In genomic region chr2:241844831-241845578, GRCh38 we compare ENCODE assay signal across 9 cellular contexts. TPM values are rescaled to one million over a fixed set of nuclear protein-coding genes. Genes with fewer than 3 reads are reported as not detected.
DNase-seq lines count a peak whose midpoint lies in the region; ATAC-seq, FAIRE-seq and TF ChIP-seq lines count a peak whose summit lies in the region.
"Had no signal": no experiment of that assay in that cellular context is flagged by ENCODE, and none has a peak within 500 bp of the region (broad histone marks: within the 10 kb centered on the region; RNA-seq: fewer than 3 reads in every experiment).

No MANE protein-coding gene starts in this region.

- H4K20me1 ChIP-seq in KMS-11 (ENCODE audit: insufficient read depth): no peaks in the 10 kb centered on the region
- H4K20me1 ChIP-seq in H1 (replicated peaks in 1 of 2; ENCODE audit: control insufficient read depth in 1 of 2, insufficient read depth in 2 of 2, low read length in 2 of 2): no peaks in the 10 kb centered on the region
- no peaks in the 10 kb centered on the region for H4K20me1 ChIP-seq in PC-9 (ENCODE audit: insufficient read depth)

- no peak for FAIRE-seq in H1 (lab: Jason Lieb, UNC)
- FAIRE-seq in small intestine (lab: Jason Lieb, UNC): no peak

- H3K79me2 ChIP-seq in KMS-11 (ENCODE audit: insufficient read depth, low read depth) (no peaks in the 10 kb centered on the region), H1 (ENCODE audit: control insufficient read depth in 1 of 2, insufficient read depth in 2 of 2, low read length in 2 of 2) (no peaks in the 10 kb centered on the region), PC-9 (ENCODE audit: low read depth) (no peaks in the 10 kb centered on the region)

- H3K79me1 ChIP-seq in H1 (ENCODE audit: low read depth, low read length): no peaks in the 10 kb centered on the region

- TF ChIP-seq CTCF in KMS-11 (conservative IDR thresholded peaks at IDR 0.05; ENCODE audit: low read depth, low read length): no peak
- no peak for TF ChIP-seq CTCF in H1 (IDR thresholded peaks at IDR 0.05; ENCODE audit: control extremely low read depth in 1 of 3, insufficient read depth in 1 of 3, low read depth in 1 of 3, low read length in 3 of 3)
- TF ChIP-seq CTCF in PC-9 (conservative IDR thresholded peaks at IDR 0.05): no peak
- no peak for TF ChIP-seq CTCF in omental fat pad (IDR thresholded peaks at IDR 0.05)

- no peak overlapping the region for H3K23ac ChIP-seq in H1 (ENCODE audit: insufficient read length)

- no peak for TF ChIP-seq EP300 in H1 (IDR thresholded peaks at IDR 0.05; ENCODE audit: borderline replicate concordance in 1 of 2, low read depth in 2 of 2, low read length in 2 of 2)

- CTCF ChIA-PET in CD8-positive, alpha-beta memory T cell (lab: Charles Lee): interaction anchor here (0.8 to 2.0 kb wide), 9 partner anchors 10 to 147 kb away, joined by 3 to 8 read pairs (median 4); no protein-coding TSS in a partner anchor
- CTCF ChIA-PET in H1 (lab: Charles Lee; ENCODE audit: partially characterized antibody) (interaction anchor here (1.2 to 2.5 kb wide), 5 partner anchors 9 to 33 kb away, joined by 3 to 8 read pairs (median 3); no protein-coding TSS in a partner anchor), PC-9 (lab: Charles Lee) (no interaction called here)

- ATAC-seq in omental fat pad (ENCODE audit: low FRiP score): no peak

- H4K5ac ChIP-seq in H1 (ENCODE audit: insufficient read length, low read depth, low read length): no peak overlapping the region

- H2AFZ ChIP-seq in KMS-11 (ENCODE audit: low read depth) (no peak overlapping the region), H1 (ENCODE audit: low read length) (no peak overlapping the region), PC-9 (no peak overlapping the region)

- no peak overlapping the region for H2BK15ac ChIP-seq in H1 (ENCODE audit: low read length)

- H3K4me2 ChIP-seq in KMS-11 (peak overlapping the region; percentile 25; the same call in 1 of the 2 replicates), H1 (ENCODE audit: insufficient read depth in 1 of 2, low read depth in 2 of 2, low read length in 2 of 2) (0 out of 4 replicates have a peak overlapping the region, but pooled peaks of 1 of the 2 experiments have one; percentile 40), PC-9 (no peak overlapping the region)

- H2BK120ac ChIP-seq in H1 (replicated peaks; ENCODE audit: low read depth, low read length): no peak overlapping the region

- no peak for DNase-seq in CD8-positive, alpha-beta memory T cell
- peak in 1 of 2 experiments; percentile 41 for DNase-seq in H1 (ENCODE audit: low read depth in 1 of 2, low spot score in 2 of 2)
- peak; percentile 71 for DNase-seq in posterior vena cava (ENCODE audit: low spot score)
- no peak for DNase-seq in PC-9
- DNase-seq in NCI-H774 (lab: John Stamatoyannopoulos, UW): no peak
- DNase-seq in omental fat pad (ENCODE audit: low spot score): no peak
- no peak for DNase-seq in small intestine

- H2BK20ac ChIP-seq in H1 (ENCODE audit: low read length): 0 out of 2 replicates have a peak overlapping the region, but pooled peaks have one; percentile 55

- TF ChIP-seq POLR2A in H1 (IDR thresholded peaks at IDR 0.05; ENCODE audit: control extremely low read depth in 1 of 2, low read depth in 2 of 2, low read length in 2 of 2): no peak

- H3K4me1 ChIP-seq in CD8-positive, alpha-beta memory T cell (ENCODE audit: insufficient read depth, low read length): peaks cover 23% of the 10 kb centered on the region
- H3K4me1 ChIP-seq in KMS-11 (ENCODE audit: low read depth, poor library complexity, severe bottlenecking) (no peaks in the 10 kb centered on the region), H1 (replicated peaks in 1 of 4; ENCODE audit: control insufficient read depth in 3 of 4, insufficient read depth in 4 of 4, low read length in 3 of 4) (peaks cover 0 to 4% (median 0%) of the 10 kb centered on the region in 4 experiments; a peak in 1 of 7 replicates), PC-9 (replicated peaks; ENCODE audit: insufficient read depth) (no peaks in the 10 kb centered on the region), small intestine (ENCODE audit: control insufficient read depth in 2 of 2, insufficient read depth in 1 of 2, low read depth in 1 of 2, low read length in 1 of 2) (no peaks in the 10 kb centered on the region)
- H3K4me1 ChIP-seq: gastrocnemius medialis had no signal

- H3K18ac ChIP-seq in H1 (ENCODE audit: extremely low read depth, low read length): no peak overlapping the region

- no TSS peak for BruUV-seq in PC-9 (replicated peaks; lab: Mats Ljungman, UMichigan)

- no peaks in the 10 kb centered on the region for H3K9me3 ChIP-seq in CD8-positive, alpha-beta memory T cell (ENCODE audit: low read length)
- H3K9me3 ChIP-seq in H1 (ENCODE audit: insufficient read depth in 2 of 2, low read depth in 1 of 2, low read length in 1 of 2) (no peaks in the 10 kb centered on the region), PC-9 (ENCODE audit: insufficient read depth, low read depth) (no peaks in the 10 kb centered on the region), small intestine (ENCODE audit: control insufficient read depth, low read depth) (no peaks in the 10 kb centered on the region)
- H3K9me3 ChIP-seq: gastrocnemius medialis had no signal

- no peaks in the 10 kb centered on the region for H3K36me3 Mint-ChIP-seq in CD8-positive, alpha-beta memory T cell

- no peak overlapping the region for H4K8ac ChIP-seq in H1 (ENCODE audit: extremely low read depth, insufficient read depth, low read length)

- H3K4me3 ChIP-seq in CD8-positive, alpha-beta memory T cell (ENCODE audit: low read length): peak overlapping the region; percentile 41
- H3K4me3 ChIP-seq in KMS-11 (IDR thresholded peaks at IDR 0.05; ENCODE audit: insufficient read depth, low read depth, low read length) (no peak overlapping the region), H1 (ENCODE audit: extremely low read depth in 1 of 4, insufficient read depth in 2 of 4, low read depth in 3 of 4, low read length in 4 of 4) (peak overlapping the region in 1 of 4 experiments; percentile 61; a peak in 1 of 8 replicates), PC-9 (no peak overlapping the region), small intestine (ENCODE audit: low read depth in 1 of 2, low read length in 2 of 2) (no peak overlapping the region)

- H3K4ac ChIP-seq in H1 (replicated peaks; ENCODE audit: insufficient read length, low read depth, low read length): no peak overlapping the region

- H2BK12ac ChIP-seq in H1 (ENCODE audit: low read depth, low read length): no peak overlapping the region

- H3K27me3 Mint-ChIP-seq in CD8-positive, alpha-beta memory T cell: no peaks in the 10 kb centered on the region

- H3K4me1 Mint-ChIP-seq in CD8-positive, alpha-beta memory T cell: peaks cover 33 to 46% (median 42%) of the 10 kb centered on the region in 3 donors

- H3K27ac ChIP-seq in CD8-positive, alpha-beta memory T cell (ENCODE audit: low read depth, low read length): peak overlapping the region; percentile 47
- H3K27ac ChIP-seq in KMS-11: no peak overlapping the region
- H3K27ac ChIP-seq in H1 (ENCODE audit: low read depth, low read length): no peak overlapping the region
- H3K27ac ChIP-seq in PC-9: no peak overlapping the region
- peak overlapping the region in 1 of 2 donors; percentile 71 for H3K27ac ChIP-seq in small intestine (ENCODE audit: low read depth in 1 of 2, low read length in 1 of 2)

- H3K9ac ChIP-seq in KMS-11: no peak overlapping the region
- H3K9ac ChIP-seq in H1 (replicated peaks in 1 of 4; ENCODE audit: extremely low read depth in 1 of 4, low read depth in 3 of 4, low read length in 3 of 4): no peak overlapping the region

- H3K14ac ChIP-seq in H1 (ENCODE audit: insufficient read length): no peak overlapping the region

- H4K91ac ChIP-seq in H1 (replicated peaks; ENCODE audit: insufficient read length, low read length): no peak overlapping the region

- intact Hi-C loops in posterior vena cava (cut with DNase I): no loop called here
- intact Hi-C loops in PC-9 (cut with micrococcal nuclease; ENCODE audit: unreplicated experiment): loop anchor here (2.0 kb wide), 1 partner anchor 70 kb away; no protein-coding TSS in a partner anchor

- TF ChIP-seq RAD21 in H1 (IDR thresholded peaks at IDR 0.05 in 1 of 2, conservative IDR thresholded peaks at IDR 0.05 in 1 of 2; ENCODE audit: low read depth in 2 of 2, low read length in 2 of 2): no peak

- no peak overlapping the region for H2AK5ac ChIP-seq in H1 (ENCODE audit: low read depth, low read length)

- no peaks in the 10 kb centered on the region; the same call in 1 of the 2 replicates for H3F3A ChIP-seq in PC-9 (ENCODE audit: insufficient read depth, low read depth)

- WGBS in H1 (ENCODE audit: extremely low coverage in 1 of 2, insufficient coverage in 1 of 2, insufficient read length in 1 of 2, insufficient replicate concordance in 2 of 2, low coverage in 1 of 2, low lambda C conversion rate in 2 of 2, missing lambda C conversion rate in 1 of 2), 2 experiments: 89% methylated on average over 35 of the region's 37 CpGs; no CpG with 5 or more reads in 1 of the 2 experiments
- 74 to 81% (median 78%) methylated on average over 37 of the region's 37 CpGs for WGBS in small intestine, 3 donors

- POLR2A ChIA-PET in CD8-positive, alpha-beta memory T cell (lab: Charles Lee): interaction anchor here (0.6 to 1.9 kb wide), 13 partner anchors 10 to 743 kb away, joined by 3 to 15 read pairs (median 4); partner anchors contain the start of genes D2HGDH and MTERF4
- POLR2A ChIA-PET in H1 (lab: Charles Lee; ENCODE audit: partially characterized antibody) (interaction anchor here (2.5 kb wide), 1 partner anchor 15 kb away, joined by 6 read pairs; no protein-coding TSS in a partner anchor), PC-9 (lab: Charles Lee; ENCODE audit: unreplicated experiment) (no interaction called here)

- H2BK5ac ChIP-seq in H1 (ENCODE audit: low read depth, low read length): no peak overlapping the region

- H3K36me3 ChIP-seq in CD8-positive, alpha-beta memory T cell (ENCODE audit: insufficient read depth, low read length): no peaks in the 10 kb centered on the region
- H3K36me3 ChIP-seq in KMS-11 (ENCODE audit: insufficient read depth) (no peaks in the 10 kb centered on the region), H1 (ENCODE audit: control insufficient read depth in 2 of 4, insufficient read depth in 4 of 4, low read length in 3 of 4) (no peaks in the 10 kb centered on the region), PC-9 (ENCODE audit: low read depth) (no peaks in the 10 kb centered on the region), small intestine (ENCODE audit: control insufficient read depth in 2 of 2, insufficient read depth in 2 of 2, low read length in 2 of 2) (no peaks in the 10 kb centered on the region)
- H3K36me3 ChIP-seq: gastrocnemius medialis had no signal

- no peaks in the 10 kb centered on the region; the same call in 1 of the 2 replicates for H3K23me2 ChIP-seq in H1 (ENCODE audit: low read depth, low read length)

- peak overlapping the region; percentile 21 to 83 (median 60) for H3K27ac Mint-ChIP-seq in CD8-positive, alpha-beta memory T cell

- H3K9me2 ChIP-seq in PC-9 (ENCODE audit: insufficient read depth): no peaks in the 10 kb centered on the region

- no peak overlapping the region for H3K56ac ChIP-seq in H1 (replicated peaks; ENCODE audit: insufficient read length, low read depth, low read length)

- H3K9me3 Mint-ChIP-seq in CD8-positive, alpha-beta memory T cell: peaks cover 0 to 2% (median 0%) of the 10 kb centered on the region in 5 donors

- peak overlapping the region; percentile 61 to 80 (median 79) for H3K4me3 Mint-ChIP-seq in CD8-positive, alpha-beta memory T cell

- H3K27me3 ChIP-seq in CD8-positive, alpha-beta memory T cell (ENCODE audit: insufficient read depth, low read length, poor library complexity, severe bottlenecking): no peaks in the 10 kb centered on the region
- H3K27me3 ChIP-seq in KMS-11 (ENCODE audit: insufficient read depth, low read depth): peaks cover 12% of the 10 kb centered on the region
- H3K27me3 ChIP-seq in H1 (replicated peaks in 1 of 4; ENCODE audit: control insufficient read depth in 3 of 4, extremely low read depth in 1 of 4, insufficient read depth in 3 of 4, low read length in 3 of 4): peaks cover 0 to 15% (median 11%) of the 10 kb centered on the region in 4 experiments; a peak in 4 of 7 replicates
- peaks cover 46% of the 10 kb centered on the region for H3K27me3 ChIP-seq in PC-9 (ENCODE audit: insufficient read depth, low read depth)
- no peaks in the 10 kb centered on the region for H3K27me3 ChIP-seq in small intestine (ENCODE audit: control insufficient read depth in 2 of 2, insufficient read depth in 2 of 2, low read length in 2 of 2)

RNA-seq across cellular contexts. Expression of gene PDCD1, which starts 13.7 kb away (rescaled TPM):
- total RNA-seq in CD8-positive, alpha-beta memory T cell: 10 to 100 TPM; 34.3 to 39.3 TPM
- 41.8 TPM for polyA plus RNA-seq in CD8-positive, alpha-beta memory T cell
- total RNA-seq in H1 (2021; fragmentation: NEBNext Ultra II Directional; extraction: Animal tissue kit (Norgen Biotek cat#: 25700)): 0.48 and 0.73 TPM in 2 replicates
- polyA plus RNA-seq in H1 (2011; rRNA removed) (1.1 and 1.5 TPM in 2 replicates), small intestine (1 to 10 TPM in 1 of 3 donors, under 1 TPM in 1, not detected in 1; 0.27 to 1.2 TPM)
- 1.1 TPM for polyA plus RNA-seq in H1 (2011; cell fraction: cytosol; rRNA removed)
- polyA plus RNA-seq in H1 (2011; cell fraction: nucleus; rRNA removed): 1.8 TPM
- polyA plus RNA-seq in H1 (2012, experiment 1 of 2): 0.37 to 0.80 TPM (median 0.56 TPM) in 4 replicates
- polyA plus RNA-seq in H1 (2012, experiment 2 of 2): 0.41 TPM
- 1.5 TPM for polyA plus RNA-seq in H1 (2013, experiment 1 of 2)
- polyA plus RNA-seq in H1 (2013, experiment 2 of 2): 1.5 TPM
- polyA minus RNA-seq in H1 (2011; rRNA and poly(A)+ RNA removed): 0.22 and 0.24 TPM in 2 replicates
- polyA minus RNA-seq in H1 (2011; cell fraction: cytosol; rRNA and poly(A)+ RNA removed): 2.5 TPM
- polyA minus RNA-seq in H1 (2011; cell fraction: nucleus; rRNA and poly(A)+ RNA removed): 0.30 TPM
- total RNA-seq in posterior vena cava (under 1 TPM in 1 of 2 donors, not detected in 1; 0.38 TPM), PC-9 (2021) (not detected in 2 replicates), omental fat pad (1 to 10 TPM in 1 of 4 donors, under 1 TPM in 3; 0.37 to 4.8 (median 0.68) TPM)

RNA-seq across cellular contexts. Expression of gene RTP5, which starts 24.5 kb away (rescaled TPM):
- total RNA-seq in CD8-positive, alpha-beta memory T cell: under 1 TPM; 0.11 to 0.18 TPM
- polyA plus RNA-seq in CD8-positive, alpha-beta memory T cell: 0.23 TPM
- not detected in 2 replicates for total RNA-seq in H1 (2021; fragmentation: NEBNext Ultra II Directional; extraction: Animal tissue kit (Norgen Biotek cat#: 25700))
- polyA plus RNA-seq in H1 (2011; rRNA removed) (0.03 TPM in 1 of 2 replicates, not detected in the other), small intestine (under 1 TPM in 1 of 3 donors, not detected in 2; 0.04 TPM)
- not detected for polyA plus RNA-seq in H1 (2011; cell fraction: cytosol; rRNA removed)
- polyA plus RNA-seq in H1 (2011; cell fraction: nucleus; rRNA removed): not detected
- polyA plus RNA-seq in H1 (2012, experiment 1 of 2): not detected in 4 replicates
- not detected for polyA plus RNA-seq in H1 (2012, experiment 2 of 2)
- polyA plus RNA-seq in H1 (2013, experiment 1 of 2): not detected
- polyA plus RNA-seq in H1 (2013, experiment 2 of 2): not detected
- polyA minus RNA-seq in H1 (2011; rRNA and poly(A)+ RNA removed): not detected in 2 replicates
- not detected for polyA minus RNA-seq in H1 (2011; cell fraction: cytosol; rRNA and poly(A)+ RNA removed)
- polyA minus RNA-seq in H1 (2011; cell fraction: nucleus; rRNA and poly(A)+ RNA removed): not detected
- total RNA-seq in posterior vena cava (under 1 TPM in 1 of 2 donors, not detected in 1; 0.10 TPM), PC-9 (2021) (not detected in 2 replicates), omental fat pad (under 1 TPM in 1 of 4 donors, not detected in 3; 0.96 TPM)
- total RNA-seq: gastrocnemius medialis had no signal

RNA-seq across cellular contexts. Expression of gene NEU4, which starts 36.0 kb away (rescaled TPM):
- not detected for total RNA-seq in CD8-positive, alpha-beta memory T cell
- not detected for polyA plus RNA-seq in CD8-positive, alpha-beta memory T cell
- total RNA-seq in H1 (2021; fragmentation: NEBNext Ultra II Directional; extraction: Animal tissue kit (Norgen Biotek cat#: 25700)): 0.50 and 0.82 TPM in 2 replicates
- polyA plus RNA-seq in H1 (2011; rRNA removed): 0.32 and 0.89 TPM in 2 replicates
- 0.45 TPM for polyA plus RNA-seq in H1 (2011; cell fraction: cytosol; rRNA removed)
- polyA plus RNA-seq in H1 (2011; cell fraction: nucleus; rRNA removed): 2.0 TPM
- polyA plus RNA-seq in H1 (2012, experiment 1 of 2): 0.23 to 0.82 TPM (median 0.62 TPM) in 3 of 4 replicates, not detected in the other
- polyA plus RNA-seq in H1 (2012, experiment 2 of 2): 0.28 TPM
- 0.39 TPM for polyA plus RNA-seq in H1 (2013, experiment 1 of 2)
- polyA plus RNA-seq in H1 (2013, experiment 2 of 2): 0.07 TPM
- not detected in 2 replicates for polyA minus RNA-seq in H1 (2011; rRNA and poly(A)+ RNA removed)
- polyA minus RNA-seq in H1 (2011; cell fraction: cytosol; rRNA and poly(A)+ RNA removed): not detected
- 0.50 TPM for polyA minus RNA-seq in H1 (2011; cell fraction: nucleus; rRNA and poly(A)+ RNA removed)
- total RNA-seq in posterior vena cava: under 1 TPM in 1 of 2 donors, not detected in 1; 0.38 TPM
- total RNA-seq in PC-9 (2021): 0.90 and 0.92 TPM in 2 replicates
- 1 to 10 TPM in 3 of 4 donors, under 1 TPM in 1; 0.79 to 4.4 (median 2.5) TPM for total RNA-seq in omental fat pad
- polyA plus RNA-seq in small intestine: 100 to 1,000 TPM in 1 of 3 donors, 10 to 100 TPM in 1, 1 to 10 TPM in 1; 3.3 to 102 (median 82.3) TPM

Comparison
In these comparisons a context has a peak if more than half of its experiments do, and no peak if none do; other contexts are left out.
1. RNA of gene PDCD1, which starts 13.7 kb away (total RNA-seq): 34.3 to 39.3 TPM in CD8-positive, alpha-beta memory T cell; 0.37 to 4.8 TPM in omental fat pad, 0.48 to 0.73 TPM in H1, 0.38 TPM in posterior vena cava and not detected in PC-9; every median in the first group is over 4 times any median in the second.